ENCODE assay signal across 8 cellular contexts in genomic region chr17:68253426-68253825, GRCh38. TPM values are rescaled to one million over a fixed set of nuclear protein-coding genes. Genes with fewer than 3 reads are reported as not detected.
A peak's percentile ranks its signal among the peaks of the same experiment; 100 is the strongest.
DNase-seq lines count a peak whose midpoint lies in the region; ATAC-seq and FAIRE-seq lines count a peak whose summit lies in the region.
"Not testable (repeated sequence)": the region's sequence is repeated elsewhere in the genome, so short reads cannot be mapped to it uniquely, and the experiment has no call there.

No MANE protein-coding gene starts in this region.

- H3K4me1 Mint-ChIP-seq in T-cell, result peaks cover 77 to 91% (median 81%) of the 10 kb centered on the region in 3 donors
- H3K4me1 Mint-ChIP-seq in activated CD4-positive, alpha-beta memory T cell treated with anti-CD3 and anti-CD28 coated beads, Interleukin-2, amount 10 ng/mL, durations not matched to agents 7 days and 5 days, result peaks cover 86% of the 10 kb centered on the region
- peaks cover 81% of the 10 kb centered on the region for H3K4me1 Mint-ChIP-seq in activated naive CD4-positive, alpha-beta T cell treated with anti-CD3 and anti-CD28 coated beads for 36 hours (ENCODE audit: low read depth)
- H3K4me1 Mint-ChIP-seq in central memory CD8-positive, alpha-beta T cell, result peaks cover 60% of the 10 kb centered on the region
- peaks cover 31 to 92% (median 73%) of the 10 kb centered on the region in 4 donors for H3K4me1 Mint-ChIP-seq in naive thymus-derived CD8-positive, alpha-beta T cell
- peaks cover 77% of the 10 kb centered on the region for H3K4me1 Mint-ChIP-seq in stimulated activated naive CD8-positive, alpha-beta T cell treated with anti-CD3 and anti-CD28 coated beads, Interleukin-15, amount 100 ng/mL, for 72 hours

- POLR2A ChIA-PET in T-cell (lab: Charles Lee), result interaction anchor here (0.7 to 1.7 kb wide), 2 partner anchors 205 kb away, joined by 4 to 8 read pairs; no protein-coding TSS in a partner anchor
- POLR2A ChIA-PET in activated CD4-positive, alpha-beta memory T cell treated with anti-CD3 and anti-CD28 coated beads, Interleukin-2, amount 10 ng/mL, durations not matched to agents 7 days and 5 days (lab: Charles Lee), result interaction anchor here (1.6 to 5.2 kb wide), 3 partner anchors 16 to 71 kb away, joined by 6 to 29 read pairs (median 9); partner anchors contain the start of genes ARSG and SLC16A6
- POLR2A ChIA-PET in naive thymus-derived CD8-positive, alpha-beta T cell (lab: Charles Lee), result interaction anchor here (0.6 kb wide), 1 partner anchor 23 kb away, joined by 3 read pairs; no protein-coding TSS in a partner anchor

- peak overlapping the region; percentile 87 to 94 for H3K27ac Mint-ChIP-seq in T-cell
- H3K27ac Mint-ChIP-seq in activated CD4-positive, alpha-beta memory T cell treated with anti-CD3 and anti-CD28 coated beads, Interleukin-2, amount 10 ng/mL, durations not matched to agents 7 days and 5 days, result peak overlapping the region; percentile 82
- peak overlapping the region; percentile 81 for H3K27ac Mint-ChIP-seq in activated naive CD4-positive, alpha-beta T cell treated with anti-CD3 and anti-CD28 coated beads for 36 hours
- H3K27ac Mint-ChIP-seq in central memory CD8-positive, alpha-beta T cell (ENCODE audit: low read depth), result peak overlapping the region; percentile 91
- peak overlapping the region; percentile 57 to 96 (median 92) for H3K27ac Mint-ChIP-seq in naive thymus-derived CD8-positive, alpha-beta T cell
- peak overlapping the region; percentile 88 to 91 for H3K27ac Mint-ChIP-seq in stimulated activated naive CD8-positive, alpha-beta T cell treated with anti-CD3 and anti-CD28 coated beads, Interleukin-15, amount 100 ng/mL, for 72 hours

- peak; percentile 67 for FAIRE-seq in HTR-8/SVneo (lab: Jason Lieb, UNC)

- H3K9ac ChIP-seq in BLaER1 treated with 17β-estradiol and CSF1 and Interleukin-3, amounts not matched to agents 10 nM and 100 nM, result peak overlapping the region in 8 of 11 experiments; percentile 11 to 68 (median 50); a peak in 12 of 22 replicates

- H3K4me3 Mint-ChIP-seq in T-cell, result peak overlapping the region; percentile 21 to 56 (median 39)
- H3K4me3 Mint-ChIP-seq in activated CD4-positive, alpha-beta memory T cell treated with anti-CD3 and anti-CD28 coated beads, Interleukin-2, amount 10 ng/mL, durations not matched to agents 7 days and 5 days, result peak overlapping the region; percentile 36
- peak overlapping the region; percentile 2 for H3K4me3 Mint-ChIP-seq in activated naive CD4-positive, alpha-beta T cell treated with anti-CD3 and anti-CD28 coated beads for 36 hours
- H3K4me3 Mint-ChIP-seq in central memory CD8-positive, alpha-beta T cell, result peak overlapping the region; percentile 66
- peak overlapping the region; percentile 16 to 63 (median 41) for H3K4me3 Mint-ChIP-seq in naive thymus-derived CD8-positive, alpha-beta T cell
- peak overlapping the region; percentile 68 to 73 for H3K4me3 Mint-ChIP-seq in stimulated activated naive CD8-positive, alpha-beta T cell treated with anti-CD3 and anti-CD28 coated beads, Interleukin-15, amount 100 ng/mL, for 72 hours

- intact Hi-C loops in activated naive CD4-positive, alpha-beta T cell treated with anti-CD3 and anti-CD28 coated beads for 36 hours (cut with micrococcal nuclease), result not testable (repeated sequence)

- peak overlapping the region in 10 of 11 experiments; percentile 11 to 96 (median 77); a peak in 18 of 22 replicates for H3K27ac ChIP-seq in BLaER1 treated with 17β-estradiol and CSF1 and Interleukin-3, amounts not matched to agents 10 nM and 100 nM

- not testable (repeated sequence) for H3K9me3 Mint-ChIP-seq in T-cell; activated CD4-positive, alpha-beta memory T cell treated with anti-CD3 and anti-CD28 coated beads, Interleukin-2, amount 10 ng/mL, durations not matched to agents 7 days and 5 days; activated naive CD4-positive, alpha-beta T cell treated with anti-CD3 and anti-CD28 coated beads for 36 hours; central memory CD8-positive, alpha-beta T cell; naive thymus-derived CD8-positive, alpha-beta T cell; stimulated activated naive CD8-positive, alpha-beta T cell treated with anti-CD3 and anti-CD28 coated beads, Interleukin-15, amount 100 ng/mL, for 72 hours

- peaks cover 35% of the 10 kb centered on the region for H3K36me3 Mint-ChIP-seq in T-cell
- peaks cover 86% of the 10 kb centered on the region for H3K36me3 Mint-ChIP-seq in activated CD4-positive, alpha-beta memory T cell treated with anti-CD3 and anti-CD28 coated beads, Interleukin-2, amount 10 ng/mL, durations not matched to agents 7 days and 5 days (ENCODE audit: low read depth)
- peaks cover 65% of the 10 kb centered on the region for H3K36me3 Mint-ChIP-seq in activated naive CD4-positive, alpha-beta T cell treated with anti-CD3 and anti-CD28 coated beads for 36 hours (ENCODE audit: low read depth)
- H3K36me3 Mint-ChIP-seq in central memory CD8-positive, alpha-beta T cell (ENCODE audit: insufficient read depth), result peaks cover 34% of the 10 kb centered on the region
- H3K36me3 Mint-ChIP-seq in naive thymus-derived CD8-positive, alpha-beta T cell, result peaks cover 0 to 51% (median 16%) of the 10 kb centered on the region in 3 donors

- CTCF ChIA-PET in T-cell (lab: Charles Lee), result interaction anchor here (0.7 to 1.4 kb wide), 2 partner anchors 10 to 181 kb away, joined by 6 read pairs; no protein-coding TSS in a partner anchor
- CTCF ChIA-PET in activated CD4-positive, alpha-beta memory T cell treated with anti-CD3 and anti-CD28 coated beads, Interleukin-2, amount 10 ng/mL, durations not matched to agents 7 days and 5 days (lab: Charles Lee), result not testable (repeated sequence)
- CTCF ChIA-PET in activated naive CD4-positive, alpha-beta T cell treated with anti-CD3 and anti-CD28 coated beads for 36 hours (lab: Charles Lee), result interaction anchor here (1.4 kb wide), 1 partner anchor 184 kb away, joined by 4 read pairs; no protein-coding TSS in a partner anchor

- H3K27me3 ChIP-seq in BLaER1 treated with 17β-estradiol and CSF1 and Interleukin-3, amounts not matched to agents 10 nM and 100 nM, result not testable (repeated sequence)

- H3K4me2 ChIP-seq in BLaER1 treated with 17β-estradiol and CSF1 and Interleukin-3, amounts not matched to agents 10 nM and 100 nM, result peak overlapping the region; percentile 58 to 90 (median 83)

- H4K20me1 ChIP-seq in BLaER1 treated with 17β-estradiol and CSF1 and Interleukin-3, amounts not matched to agents 10 nM and 100 nM, result not testable (repeated sequence)

- DNase-seq in HTR-8/SVneo (ENCODE audit: insufficient read length, low spot score); activated CD4-positive, alpha-beta memory T cell treated with anti-CD3 and anti-CD28 coated beads, Interleukin-2, amount 10 ng/mL, durations not matched to agents 7 days and 5 days; stimulated activated naive CD8-positive, alpha-beta T cell treated with anti-CD3 and anti-CD28 coated beads, Interleukin-15, amount 100 ng/mL, for 72 hours: not testable (repeated sequence)
- peak in 4 of 34 experiments; percentile 11 to 44 (median 28) for DNase-seq in T-cell
- DNase-seq in activated naive CD4-positive, alpha-beta T cell treated with anti-CD3 and anti-CD28 coated beads for 36 hours, result peak; percentile 27
- peak; percentile 35 to 47 for DNase-seq in central memory CD8-positive, alpha-beta T cell (ENCODE audit: low spot score in 2 of 2)
- DNase-seq in naive thymus-derived CD8-positive, alpha-beta T cell, result peak in 2 of 10 donors; percentile 21 to 58

- H3K27me3 Mint-ChIP-seq in T-cell; activated CD4-positive, alpha-beta memory T cell treated with anti-CD3 and anti-CD28 coated beads, Interleukin-2, amount 10 ng/mL, durations not matched to agents 7 days and 5 days; activated naive CD4-positive, alpha-beta T cell treated with anti-CD3 and anti-CD28 coated beads for 36 hours (ENCODE audit: low read depth); central memory CD8-positive, alpha-beta T cell; naive thymus-derived CD8-positive, alpha-beta T cell; stimulated activated naive CD8-positive, alpha-beta T cell treated with anti-CD3 and anti-CD28 coated beads, Interleukin-15, amount 100 ng/mL, for 72 hours: not testable (repeated sequence)

- not testable (repeated sequence) for H3K4me3 ChIP-seq in BLaER1 treated with 17β-estradiol and CSF1 and Interleukin-3, amounts not matched to agents 10 nM and 100 nM

- H3K9me3 ChIP-seq in BLaER1 treated with 17β-estradiol and CSF1 and Interleukin-3, amounts not matched to agents 10 nM and 100 nM (replicated peaks in 1 of 11), result not testable (repeated sequence)

- peaks cover 80 to 100% (median 91%) of the 10 kb centered on the region in 10 experiments for H3K4me1 ChIP-seq in BLaER1 treated with 17β-estradiol and CSF1 and Interleukin-3, amounts not matched to agents 10 nM and 100 nM

- peaks cover 6 to 50% (median 23%) of the 10 kb centered on the region in 11 experiments; a peak in 18 of 22 replicates for H3K36me3 ChIP-seq in BLaER1 treated with 17β-estradiol and CSF1 and Interleukin-3, amounts not matched to agents 10 nM and 100 nM

- peak; percentile 41 to 60 (median 54) for ATAC-seq in T-cell (replicated peaks in 1 of 4)
- peak; percentile 76 for ATAC-seq in central memory CD8-positive, alpha-beta T cell (replicated peaks; ENCODE audit: extremely low read depth, poor library complexity, severe bottlenecking)
- peak; percentile 39 to 44 for ATAC-seq in naive thymus-derived CD8-positive, alpha-beta T cell
- peak; percentile 24 for ATAC-seq in stimulated activated naive CD8-positive, alpha-beta T cell treated with anti-CD3 and anti-CD28 coated beads, Interleukin-15, amount 100 ng/mL, for 72 hours

RNA-seq across cellular contexts. Expression of gene AMZ2, which starts 5.6 kb away (rescaled TPM):
- 10 to 100 TPM; 50.9 to 81.8 (median 60.5) TPM for total RNA-seq in T-cell
- total RNA-seq in activated CD4-positive, alpha-beta memory T cell treated with anti-CD3 and anti-CD28 coated beads, Interleukin-2, amount 10 ng/mL, durations not matched to agents 7 days and 5 days, result 100 to 1,000 TPM; 106 to 121 TPM
- total RNA-seq in activated naive CD4-positive, alpha-beta T cell treated with anti-CD3 and anti-CD28 coated beads for 36 hours, result 100 to 1,000 TPM; 190 to 195 TPM
- total RNA-seq in naive thymus-derived CD8-positive, alpha-beta T cell, result 10 to 100 TPM; 72.4 to 72.7 TPM
- polyA plus RNA-seq in naive thymus-derived CD8-positive, alpha-beta T cell, result 100 to 1,000 TPM in 1 of 3 donors, 10 to 100 TPM in 2; 89.0 to 125 (median 94.6) TPM

RNA-seq across cellular contexts. Expression of gene SLC16A6, which starts 37.5 kb away (rescaled TPM):
- 10 to 100 TPM in 1 of 5 donors, 1 to 10 TPM in 4; 4.4 to 10.5 (median 7.0) TPM for total RNA-seq in T-cell
- total RNA-seq in activated CD4-positive, alpha-beta memory T cell treated with anti-CD3 and anti-CD28 coated beads, Interleukin-2, amount 10 ng/mL, durations not matched to agents 7 days and 5 days, result 10 to 100 TPM; 10.4 to 10.8 TPM
- 1 to 10 TPM in 1 of 2 experiments, under 1 TPM in 1; 0.96 to 1.1 TPM for total RNA-seq in activated naive CD4-positive, alpha-beta T cell treated with anti-CD3 and anti-CD28 coated beads for 36 hours
- total RNA-seq in naive thymus-derived CD8-positive, alpha-beta T cell, result 1 to 10 TPM; 6.4 to 6.9 TPM
- polyA plus RNA-seq in naive thymus-derived CD8-positive, alpha-beta T cell, result 1 to 10 TPM in 2 of 3 donors, under 1 TPM in 1; 0.61 to 2.6 (median 1.5) TPM

RNA-seq across cellular contexts. Expression of gene ARSG, which starts 37.9 kb away (rescaled TPM):
- 10 to 100 TPM; 14.5 to 22.9 (median 17.8) TPM for total RNA-seq in T-cell
- 10 to 100 TPM; 13.5 to 16.8 TPM for total RNA-seq in activated CD4-positive, alpha-beta memory T cell treated with anti-CD3 and anti-CD28 coated beads, Interleukin-2, amount 10 ng/mL, durations not matched to agents 7 days and 5 days
- 10 to 100 TPM in 1 of 2 experiments, 1 to 10 TPM in 1; 9.0 to 10.5 TPM for total RNA-seq in activated naive CD4-positive, alpha-beta T cell treated with anti-CD3 and anti-CD28 coated beads for 36 hours
- 10 to 100 TPM; 12.1 to 15.1 TPM for total RNA-seq in naive thymus-derived CD8-positive, alpha-beta T cell
- 10 to 100 TPM; 10.4 to 13.7 (median 12.9) TPM for polyA plus RNA-seq in naive thymus-derived CD8-positive, alpha-beta T cell

Comparison
In these comparisons a context has a peak if more than half of its experiments do, and no peak if none do; other contexts are left out.
1. ATAC-seq: peak in every context shown above with its lines; median percentile 76 in central memory CD8-positive, alpha-beta T cell; 54 in T-cell; 42 in naive thymus-derived CD8-positive, alpha-beta T cell; 24 in stimulated activated naive CD8-positive, alpha-beta T cell treated with anti-CD3 and anti-CD28 coated beads, Interleukin-15, amount 100 ng/mL, for 72 hours.
2. H3K4me3 Mint-ChIP-seq: peak in every context shown above with its lines; median percentile 70 in stimulated activated naive CD8-positive, alpha-beta T cell treated with anti-CD3 and anti-CD28 coated beads, Interleukin-15, amount 100 ng/mL, for 72 hours; 66 in central memory CD8-positive, alpha-beta T cell; 41 in naive thymus-derived CD8-positive, alpha-beta T cell; 39 in T-cell; 36 in activated CD4-positive, alpha-beta memory T cell treated with anti-CD3 and anti-CD28 coated beads, Interleukin-2, amount 10 ng/mL, durations not matched to agents 7 days and 5 days; 2 in activated naive CD4-positive, alpha-beta T cell treated with anti-CD3 and anti-CD28 coated beads for 36 hours.